ENCODE assay signal across 8 cellular contexts in genomic region chr7:30061786-30062185, GRCh38. TPM values are rescaled to one million over a fixed set of nuclear protein-coding genes. Genes with fewer than 3 reads are reported as not detected.
DNase-seq lines count a peak whose midpoint lies in the region; ATAC-seq and TF ChIP-seq lines count a peak whose summit lies in the region.
"Not testable (repeated sequence)": the region's sequence is repeated elsewhere in the genome, so short reads cannot be mapped to it uniquely, and the experiment has no call there.

No MANE protein-coding gene starts in this region.

- H3K4me3 Mint-ChIP-seq in activated T-helper 1 cell treated with anti-CD3 and anti-CD28 coated beads, Interleukin-12 subunit alpha, Interleukin-12 subunit beta, Interleukin-2, Interleukin-4 antibody, amounts not matched to agents 30 ng/mL and 10 ng/mL and 1 ng/mL, durations not matched to agents 14 hours and 24 hours and 36 hours; mesothelial cell of epicardium; stimulated activated effector memory CD8-positive, alpha-beta T cell treated with anti-CD3 and anti-CD28 coated beads, Interleukin-12 subunit alpha, Interleukin-12 subunit beta, amount 100 ng/mL, for 72 hours: not testable (repeated sequence)

- TF ChIP-seq POLR2A in esophagus muscularis mucosa (IDR thresholded peaks at IDR 0.05; ENCODE audit: low read depth): not testable (repeated sequence)

- intact Hi-C loops in activated T-helper 1 cell treated with anti-CD3 and anti-CD28 coated beads, Interleukin-12 subunit alpha, Interleukin-12 subunit beta, Interleukin-2, Interleukin-4 antibody, amounts not matched to agents 30 ng/mL and 10 ng/mL and 1 ng/mL, durations not matched to agents 14 hours and 24 hours and 36 hours (cut with micrococcal nuclease): loop anchor here (1.0 to 10.0 kb wide), 6 partner anchors 33 to 503 kb away; partner anchors contain the start of gene PLEKHA8
- intact Hi-C loops in esophagus muscularis mucosa (cut with DNase I): not testable (repeated sequence)

- H3K27me3 ChIP-seq in esophagus muscularis mucosa: not testable (repeated sequence)

- not testable (repeated sequence) for H3K4me3 ChIP-seq in LNCaP clone FGC (ENCODE audit: low read depth, low read length); esophagus muscularis mucosa

- 24% methylated on average over 3 of the region's 3 CpGs for WGBS in esophagus muscularis mucosa

- H3K9me3 ChIP-seq in esophagus muscularis mucosa: not testable (repeated sequence)

- ATAC-seq in GM21576 (IDR thresholded peaks at IDR 0.05; ENCODE audit: unreplicated experiment): peak; percentile 89
- ATAC-seq in stimulated activated effector memory CD8-positive, alpha-beta T cell treated with anti-CD3 and anti-CD28 coated beads, Interleukin-12 subunit alpha, Interleukin-12 subunit beta, amount 100 ng/mL, for 72 hours: peak; percentile 67

- not testable (repeated sequence) for H3K27ac ChIP-seq in esophagus muscularis mucosa (replicated peaks in 1 of 4)

- H3K4me1 Mint-ChIP-seq in activated T-helper 1 cell treated with anti-CD3 and anti-CD28 coated beads, Interleukin-12 subunit alpha, Interleukin-12 subunit beta, Interleukin-2, Interleukin-4 antibody, amounts not matched to agents 30 ng/mL and 10 ng/mL and 1 ng/mL, durations not matched to agents 14 hours and 24 hours and 36 hours (ENCODE audit: low read depth); mesothelial cell of epicardium; stimulated activated effector memory CD8-positive, alpha-beta T cell treated with anti-CD3 and anti-CD28 coated beads, Interleukin-12 subunit alpha, Interleukin-12 subunit beta, amount 100 ng/mL, for 72 hours: not testable (repeated sequence)

- not testable (repeated sequence) for H3K27ac Mint-ChIP-seq in activated T-helper 1 cell treated with anti-CD3 and anti-CD28 coated beads, Interleukin-12 subunit alpha, Interleukin-12 subunit beta, Interleukin-2, Interleukin-4 antibody, amounts not matched to agents 30 ng/mL and 10 ng/mL and 1 ng/mL, durations not matched to agents 14 hours and 24 hours and 36 hours; stimulated activated effector memory CD8-positive, alpha-beta T cell treated with anti-CD3 and anti-CD28 coated beads, Interleukin-12 subunit alpha, Interleukin-12 subunit beta, amount 100 ng/mL, for 72 hours
- H3K27ac Mint-ChIP-seq in mesothelial cell of epicardium: peak overlapping the region; percentile 16

- peaks cover 0 to 39% (median 9%) of the 10 kb centered on the region in 4 donors for H3K36me3 ChIP-seq in esophagus muscularis mucosa

- H3K4me1 ChIP-seq in esophagus muscularis mucosa: not testable (repeated sequence)

- H3K9me3 Mint-ChIP-seq in activated T-helper 1 cell treated with anti-CD3 and anti-CD28 coated beads, Interleukin-12 subunit alpha, Interleukin-12 subunit beta, Interleukin-2, Interleukin-4 antibody, amounts not matched to agents 30 ng/mL and 10 ng/mL and 1 ng/mL, durations not matched to agents 14 hours and 24 hours and 36 hours; stimulated activated effector memory CD8-positive, alpha-beta T cell treated with anti-CD3 and anti-CD28 coated beads, Interleukin-12 subunit alpha, Interleukin-12 subunit beta, amount 100 ng/mL, for 72 hours: not testable (repeated sequence)
- H3K9me3 Mint-ChIP-seq in mesothelial cell of epicardium: peaks cover 13% of the 10 kb centered on the region

- H3K27me3 Mint-ChIP-seq in activated T-helper 1 cell treated with anti-CD3 and anti-CD28 coated beads, Interleukin-12 subunit alpha, Interleukin-12 subunit beta, Interleukin-2, Interleukin-4 antibody, amounts not matched to agents 30 ng/mL and 10 ng/mL and 1 ng/mL, durations not matched to agents 14 hours and 24 hours and 36 hours (ENCODE audit: insufficient read depth); mesothelial cell of epicardium (ENCODE audit: low read depth): not testable (repeated sequence)

- DNase-seq in DMS53 (lab: John Stamatoyannopoulos, UW): peak; percentile 44
- DNase-seq in LNCaP clone FGC (ENCODE audit: low read depth); esophagus muscularis mucosa (ENCODE audit: extremely low spot score); mesothelial cell of epicardium (ENCODE audit: low spot score in 2 of 2, unreplicated experiment in 2 of 2); stimulated activated effector memory CD8-positive, alpha-beta T cell treated with anti-CD3 and anti-CD28 coated beads, Interleukin-12 subunit alpha, Interleukin-12 subunit beta, amount 100 ng/mL, for 72 hours (ENCODE audit: low spot score in 2 of 2): not testable (repeated sequence)
- DNase-seq in SHP77 treated with DMSO at 0.1 percent for 48 hours (lab: John Stamatoyannopoulos, UW): peak; percentile 10
- DNase-seq in activated T-helper 1 cell treated with anti-CD3 and anti-CD28 coated beads, Interleukin-12 subunit alpha, Interleukin-12 subunit beta, Interleukin-2, Interleukin-4 antibody, amounts not matched to agents 30 ng/mL and 10 ng/mL and 1 ng/mL, durations not matched to agents 14 hours and 24 hours and 36 hours (ENCODE audit: low spot score): peak; percentile 5

- H3K36me3 Mint-ChIP-seq in activated T-helper 1 cell treated with anti-CD3 and anti-CD28 coated beads, Interleukin-12 subunit alpha, Interleukin-12 subunit beta, Interleukin-2, Interleukin-4 antibody, amounts not matched to agents 30 ng/mL and 10 ng/mL and 1 ng/mL, durations not matched to agents 14 hours and 24 hours and 36 hours (ENCODE audit: low read depth): not testable (repeated sequence)
- peaks cover 30% of the 10 kb centered on the region for H3K36me3 Mint-ChIP-seq in mesothelial cell of epicardium
- H3K36me3 Mint-ChIP-seq in stimulated activated effector memory CD8-positive, alpha-beta T cell treated with anti-CD3 and anti-CD28 coated beads, Interleukin-12 subunit alpha, Interleukin-12 subunit beta, amount 100 ng/mL, for 72 hours: peaks cover 33% of the 10 kb centered on the region

- peak; percentile 57 for TF ChIP-seq CTCF in LNCaP clone FGC (IDR thresholded peaks at IDR 0.05; ENCODE audit: control insufficient read depth, extremely low read depth, insufficient read depth)
- TF ChIP-seq CTCF in esophagus muscularis mucosa (IDR thresholded peaks at IDR 0.05): peak; percentile 55 to 68 (median 66)
- TF ChIP-seq CTCF in mesothelial cell of epicardium (IDR thresholded peaks at IDR 0.05; ENCODE audit: unreplicated experiment): not testable (repeated sequence)

- not testable (repeated sequence) for TF ChIP-seq EP300 in esophagus muscularis mucosa (IDR thresholded peaks at IDR 0.05)

RNA-seq across cellular contexts. Expression of gene PLEKHA8, which starts 33.6 kb away (rescaled TPM):
- total RNA-seq in activated T-helper 1 cell treated with anti-CD3 and anti-CD28 coated beads, Interleukin-12 subunit alpha, Interleukin-12 subunit beta, Interleukin-2, Interleukin-4 antibody, amounts not matched to agents 30 ng/mL and 10 ng/mL and 1 ng/mL, durations not matched to agents 14 hours and 24 hours and 36 hours: 8.8 and 10.6 TPM in 2 replicates
- total RNA-seq in esophagus muscularis mucosa: 10 to 100 TPM in 2 of 4 donors, 1 to 10 TPM in 2; 6.6 to 11.9 (median 10.2) TPM
- 39.8 to 43.5 TPM (median 40.3 TPM) in 3 replicates for total RNA-seq in mesothelial cell of epicardium

RNA-seq across cellular contexts. Expression of gene FKBP14, which starts 35.3 kb away (rescaled TPM):
- total RNA-seq in activated T-helper 1 cell treated with anti-CD3 and anti-CD28 coated beads, Interleukin-12 subunit alpha, Interleukin-12 subunit beta, Interleukin-2, Interleukin-4 antibody, amounts not matched to agents 30 ng/mL and 10 ng/mL and 1 ng/mL, durations not matched to agents 14 hours and 24 hours and 36 hours: 8.4 and 10.6 TPM in 2 replicates
- total RNA-seq in esophagus muscularis mucosa: 1 to 10 TPM; 6.3 to 8.3 (median 7.0) TPM
- 42.4 to 48.0 TPM (median 45.5 TPM) in 3 replicates for total RNA-seq in mesothelial cell of epicardium
